Comparison of ENCODE assay signal across 1 cellular context in the genomic region with DNA sequence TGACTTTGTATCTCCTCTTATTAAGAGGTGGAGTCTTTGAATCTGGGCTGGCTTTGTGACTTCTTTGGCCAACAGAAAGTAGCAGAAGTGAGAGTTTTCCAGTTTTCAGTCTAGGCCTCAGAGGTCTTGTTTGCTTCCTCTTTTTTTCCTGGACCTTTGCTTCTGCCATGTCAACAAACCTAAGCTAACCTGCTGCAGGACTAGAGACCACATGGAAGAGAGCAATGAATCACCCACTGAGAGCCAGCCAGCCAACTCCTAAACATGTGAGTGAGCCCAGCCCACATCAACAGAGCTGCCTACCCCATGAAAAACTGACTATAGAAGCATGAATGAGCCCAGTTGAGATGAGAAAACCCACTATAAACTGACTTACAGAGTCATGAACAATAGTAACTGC.
TF ChIP-seq lines count a peak whose summit lies in the region.

No MANE protein-coding gene starts in this region.

TF ChIP-seq in endothelial cell of umbilical vein, 7 proteins besides CTCF, POLR2A, EP300 and RAD21:
- TF ChIP-seq FOS (IDR thresholded peaks at IDR 0.05; ENCODE audit: borderline replicate concordance, insufficient read depth, low read length): peak; percentile 54
- TF ChIP-seq POLR2AphosphoS5 (IDR thresholded peaks at IDR 0.05; ENCODE audit: insufficient read depth, low read depth, low read length): no peak
